ENCODE assay signal across 20 cellular contexts in genomic region chr4:182715548-182715947, GRCh38.
"Had no signal": no experiment of that assay in that cellular context is flagged by ENCODE, and none has a peak within 500 bp of the region (broad histone marks: within the 10 kb centered on the region; RNA-seq: fewer than 3 reads in every experiment).

No MANE protein-coding gene starts in this region.

- H3K36me3 ChIP-seq: esophagus squamous epithelium, ovary, tibial artery, upper lobe of right lung had no signal

- H3K4me1 Mint-ChIP-seq: naive thymus-derived CD8-positive, alpha-beta T cell; stimulated activated memory B cell treated with anti-CD40 and anti-IgM and Interleukin-4, amounts not matched to agents 10 μg/mL and 1 μg/mL and 100 μg/mL, for 72 hours had no signal

- ATAC-seq: left lobe of liver; mucosa of descending colon; naive thymus-derived CD8-positive, alpha-beta T cell; right cardiac atrium; stimulated activated memory B cell treated with anti-CD40 and anti-IgM and Interleukin-4, amounts not matched to agents 10 μg/mL and 1 μg/mL and 100 μg/mL, for 72 hours; upper lobe of right lung had no signal

- DNase-seq: effector memory CD4-positive, alpha-beta T cell; esophagus squamous epithelium; foreskin fibroblast; head of caudate nucleus; islet precursor cell; mammary epithelial cell; mucosa of descending colon; naive thymus-derived CD8-positive, alpha-beta T cell; nucleus accumbens; ovary; right cardiac atrium; small intestine; stimulated activated CD4-positive, alpha-beta T cell treated with anti-CD3 and anti-CD28 coated beads, Interleukin-4, amount 100 ng/mL, for 1 hour; tibial artery; upper lobe of right lung had no signal

- H3K4me1 ChIP-seq: esophagus squamous epithelium, tibial artery, upper lobe of right lung had no signal

- H3K27me3 Mint-ChIP-seq: stimulated activated memory B cell treated with anti-CD40 and anti-IgM and Interleukin-4, amounts not matched to agents 10 μg/mL and 1 μg/mL and 100 μg/mL, for 72 hours had no signal

- H3K27ac ChIP-seq: esophagus squamous epithelium, hepatocyte, ovary, tibial artery, upper lobe of right lung had no signal

- H3K4me3 Mint-ChIP-seq: naive thymus-derived CD8-positive, alpha-beta T cell; neural crest cell; stimulated activated memory B cell treated with anti-CD40 and anti-IgM and Interleukin-4, amounts not matched to agents 10 μg/mL and 1 μg/mL and 100 μg/mL, for 72 hours; stimulated activated naive CD8-positive, alpha-beta T cell treated with anti-CD3 and anti-CD28 coated beads, Interleukin-15, Interleukin-2, amounts not matched to agents 100 ng/mL and 50 ng/mL, for 24 hours had no signal

- H3K27me3 ChIP-seq: esophagus squamous epithelium, hepatocyte, ovary, tibial artery, upper lobe of right lung had no signal

- H3K36me3 Mint-ChIP-seq: naive thymus-derived CD8-positive, alpha-beta T cell; stimulated activated memory B cell treated with anti-CD40 and anti-IgM and Interleukin-4, amounts not matched to agents 10 μg/mL and 1 μg/mL and 100 μg/mL, for 72 hours had no signal

- H3K9me3 Mint-ChIP-seq: naive thymus-derived CD8-positive, alpha-beta T cell; neural crest cell; stimulated activated memory B cell treated with anti-CD40 and anti-IgM and Interleukin-4, amounts not matched to agents 10 μg/mL and 1 μg/mL and 100 μg/mL, for 72 hours; stimulated activated naive CD8-positive, alpha-beta T cell treated with anti-CD3 and anti-CD28 coated beads, Interleukin-15, Interleukin-2, amounts not matched to agents 100 ng/mL and 50 ng/mL, for 24 hours had no signal

- H3K27ac Mint-ChIP-seq: naive thymus-derived CD8-positive, alpha-beta T cell; stimulated activated memory B cell treated with anti-CD40 and anti-IgM and Interleukin-4, amounts not matched to agents 10 μg/mL and 1 μg/mL and 100 μg/mL, for 72 hours; stimulated activated naive CD8-positive, alpha-beta T cell treated with anti-CD3 and anti-CD28 coated beads, Interleukin-15, Interleukin-2, amounts not matched to agents 100 ng/mL and 50 ng/mL, for 24 hours had no signal

- H3K4me3 ChIP-seq: esophagus squamous epithelium, hepatocyte, mucosa of descending colon, ovary, tibial artery, upper lobe of right lung had no signal

- H3K9me3 ChIP-seq: esophagus squamous epithelium, mucosa of descending colon, ovary, tibial artery, upper lobe of right lung had no signal
